25 cellular contexts compared by ENCODE assay signal in genomic region chr12:27076930-27077329, GRCh38. TPM values are rescaled to one million over a fixed set of nuclear protein-coding genes. Genes with fewer than 3 reads are reported as not detected.
A peak's percentile ranks its signal among the peaks of the same experiment; 100 is the strongest.
DNase-seq lines count a peak whose midpoint lies in the region; ATAC-seq and TF ChIP-seq lines count a peak whose summit lies in the region.
"Had no signal": no experiment of that assay in that cellular context is flagged by ENCODE, and none has a peak within 500 bp of the region (broad histone marks: within the 10 kb centered on the region; RNA-seq: fewer than 3 reads in every experiment).

No MANE protein-coding gene starts in this region.

- peaks cover 16% of the 10 kb centered on the region for H3K36me3 Mint-ChIP-seq in mesothelial cell of epicardium

- H3K4me2 ChIP-seq in MM.1S (ENCODE audit: low read depth, low read length) = peak overlapping the region; percentile 26

- peak overlapping the region; percentile 40 for H3K27ac Mint-ChIP-seq in mesothelial cell of epicardium
- H3K27ac Mint-ChIP-seq: activated CD8-positive, alpha-beta memory T cell treated with anti-CD3 and anti-CD28 coated beads, Interleukin-2, amount 10 ng/mL, durations not matched to agents 7 days and 5 days; activated naive CD8-positive, alpha-beta T cell treated with anti-CD3 and anti-CD28 coated beads, Interleukin-2, amount 10 ng/mL, durations not matched to agents 7 days and 5 days; activated T-helper 2 cell treated with anti-CD3 and anti-CD28 coated beads, Interferon-gamma antibody, Interleukin-2, Interleukin-4, amounts not matched to agents 10 μg/mL and 5 μg/mL and 100 μg/mL, durations not matched to agents 14 hours and 24 hours and 36 hours; B cell; dendritic cell treated with granulocyte-macrophage colony-stimulating factor and Interleukin-4, amounts not matched to agents 40 ng/mL and 50 ng/mL, for 4 days; stimulated activated naive CD8-positive, alpha-beta T cell treated with anti-CD3 and anti-CD28 coated beads, Interleukin-15, amount 100 ng/mL, for 72 hours had no signal

- H3K9ac ChIP-seq in MM.1S (ENCODE audit: low read length) = no peak overlapping the region

- in situ Hi-C loops in T47D (cut with HindIII; ENCODE audit: low pct_unique_long_range_greater_than_20kb, low sequenced_read_pairs) = no loop called here

- H2AFZ ChIP-seq in MM.1S (ENCODE audit: low read length) = no peak overlapping the region

- H3K27me3 ChIP-seq in MM.1S (replicated peaks; ENCODE audit: insufficient read depth, low read length) = no peaks in the 10 kb centered on the region
- H3K27me3 ChIP-seq: upper lobe of left lung had no signal

- no peaks in the 10 kb centered on the region for H3K9me2 ChIP-seq in MM.1S (replicated peaks; ENCODE audit: insufficient read depth, low read length)

- no peak overlapping the region for H3K4me3 ChIP-seq in MM.1S (ENCODE audit: low read length)
- H3K4me3 ChIP-seq: HAP-1, K562, skin epidermis, upper lobe of left lung had no signal

- no peak overlapping the region for H3K27ac ChIP-seq in MM.1S (ENCODE audit: low read length)
- H3K27ac ChIP-seq: skin epidermis, upper lobe of left lung had no signal

- DNase-seq in H4 (ENCODE audit: low spot score) (peak; percentile 7), MM.1S (no peak), T47D (ENCODE audit: low read depth in 1 of 2, low spot score in 1 of 2) (peak; percentile 11 to 60), mesothelial cell of epicardium (ENCODE audit: low spot score in 2 of 2, unreplicated experiment in 2 of 2) (no peak), hypothalamus (lab: John Stamatoyannopoulos, UW) (no peak), NCI-H146 treated with DMSO at 0.1 percent for 48 hours (lab: John Stamatoyannopoulos, UW; ENCODE audit: unreplicated experiment) (no peak)
- DNase-seq: activated CD4-positive, alpha-beta T cell treated with anti-CD3 and anti-CD28 coated beads for 4 hours; activated CD8-positive, alpha-beta memory T cell treated with anti-CD3 and anti-CD28 coated beads, Interleukin-2, amount 10 ng/mL, durations not matched to agents 7 days and 5 days; activated naive CD8-positive, alpha-beta T cell treated with anti-CD3 and anti-CD28 coated beads, Interleukin-2, amount 10 ng/mL, durations not matched to agents 7 days and 5 days; left cardiac atrium; NCI-H1417; NCI-H774; stimulated activated CD4-positive, alpha-beta T cell treated with anti-CD3 and anti-CD28 coated beads, Interleukin-2, amount 100 ng/mL, for 48 hours; stimulated activated naive CD8-positive, alpha-beta T cell treated with anti-CD3 and anti-CD28 coated beads, Interleukin-15, amount 100 ng/mL, for 72 hours; upper lobe of left lung had no signal

- H3K4me3 Mint-ChIP-seq in mesothelial cell of epicardium = no peak overlapping the region
- H3K4me3 Mint-ChIP-seq: activated CD8-positive, alpha-beta memory T cell treated with anti-CD3 and anti-CD28 coated beads, Interleukin-2, amount 10 ng/mL, durations not matched to agents 7 days and 5 days; B cell; dendritic cell treated with granulocyte-macrophage colony-stimulating factor and Interleukin-4, amounts not matched to agents 40 ng/mL and 50 ng/mL, for 4 days; neural crest cell; stimulated activated naive CD8-positive, alpha-beta T cell treated with anti-CD3 and anti-CD28 coated beads, Interleukin-15, amount 100 ng/mL, for 72 hours had no signal

- no peaks in the 10 kb centered on the region for H3K79me2 ChIP-seq in MM.1S (ENCODE audit: low read length)

- H4K20me1 ChIP-seq in MM.1S (ENCODE audit: insufficient read depth, low read length) = no peaks in the 10 kb centered on the region

- peaks cover 11% of the 10 kb centered on the region; the same call in 1 of the 2 replicates for H3K4me1 ChIP-seq in MM.1S (ENCODE audit: low read length)

- H3K36me3 ChIP-seq in MM.1S (replicated peaks; ENCODE audit: insufficient read depth, low read length) = no peaks in the 10 kb centered on the region
- H3K36me3 ChIP-seq: HAP-1, upper lobe of left lung had no signal

- no peak for ATAC-seq in GM19351 (IDR thresholded peaks at IDR 0.05; ENCODE audit: unreplicated experiment)
- ATAC-seq: activated CD8-positive, alpha-beta memory T cell treated with anti-CD3 and anti-CD28 coated beads, Interleukin-2, amount 10 ng/mL, durations not matched to agents 7 days and 5 days; K562; left cardiac atrium; stimulated activated naive CD8-positive, alpha-beta T cell treated with anti-CD3 and anti-CD28 coated beads, Interleukin-15, amount 100 ng/mL, for 72 hours had no signal

- H3K9me3 ChIP-seq in MM.1S (replicated peaks; ENCODE audit: insufficient read depth, low read length) = no peaks in the 10 kb centered on the region
- H3K9me3 ChIP-seq: HAP-1, upper lobe of left lung had no signal

- H3K4me1 Mint-ChIP-seq in mesothelial cell of epicardium = peaks cover 16% of the 10 kb centered on the region
- H3K4me1 Mint-ChIP-seq: neural crest cell had no signal

- no peak for TF ChIP-seq CTCF in MM.1S (IDR thresholded peaks at IDR 0.05; ENCODE audit: low read length)
- no peak for TF ChIP-seq CTCF in mesothelial cell of epicardium (IDR thresholded peaks at IDR 0.05; ENCODE audit: unreplicated experiment)

- no peaks in the 10 kb centered on the region for H3F3A ChIP-seq in MM.1S (ENCODE audit: insufficient read depth, low read length)

- peaks cover 24% of the 10 kb centered on the region for H3K9me3 Mint-ChIP-seq in mesothelial cell of epicardium

- no peaks in the 10 kb centered on the region for H3K27me3 Mint-ChIP-seq in mesothelial cell of epicardium (ENCODE audit: low read depth)
- H3K27me3 Mint-ChIP-seq: activated CD8-positive, alpha-beta memory T cell treated with anti-CD3 and anti-CD28 coated beads, Interleukin-2, amount 10 ng/mL, durations not matched to agents 7 days and 5 days; activated naive CD8-positive, alpha-beta T cell treated with anti-CD3 and anti-CD28 coated beads, Interleukin-2, amount 10 ng/mL, durations not matched to agents 7 days and 5 days; B cell; dendritic cell treated with granulocyte-macrophage colony-stimulating factor and Interleukin-4, amounts not matched to agents 40 ng/mL and 50 ng/mL, for 4 days; stimulated activated naive CD8-positive, alpha-beta T cell treated with anti-CD3 and anti-CD28 coated beads, Interleukin-15, amount 100 ng/mL, for 72 hours had no signal

RNA-seq across cellular contexts. Expression of gene C12orf71, which starts 5.4 kb away (rescaled TPM):
- total RNA-seq in H4 (2014; rRNA removed; shearing (Covaris generic)) = not detected in 2 replicates
- not detected in 3 replicates for total RNA-seq in mesothelial cell of epicardium
- total RNA-seq: activated CD8-positive, alpha-beta memory T cell treated with anti-CD3 and anti-CD28 coated beads, Interleukin-2, amount 10 ng/mL, durations not matched to agents 7 days and 5 days; activated naive CD8-positive, alpha-beta T cell treated with anti-CD3 and anti-CD28 coated beads, Interleukin-2, amount 10 ng/mL, durations not matched to agents 7 days and 5 days; activated T-helper 2 cell treated with anti-CD3 and anti-CD28 coated beads, Interferon-gamma antibody, Interleukin-2, Interleukin-4, amounts not matched to agents 10 μg/mL and 5 μg/mL and 100 μg/mL, durations not matched to agents 14 hours and 24 hours and 36 hours; B cell; K562; left cardiac atrium; mononuclear cell; neural crest cell; posterior vena cava; upper lobe of left lung had no signal

RNA-seq across cellular contexts. Expression of gene MED21, which starts 54.6 kb away (rescaled TPM):
- total RNA-seq in H4 (2014; rRNA removed; shearing (Covaris generic)) = 79.5 and 83.3 TPM in 2 replicates
- 52.3 to 55.1 TPM (median 52.4 TPM) in 3 replicates for total RNA-seq in mesothelial cell of epicardium

Comparison
In these comparisons a context has a peak if more than half of its experiments do, and no peak if none do; other contexts are left out.
1. DNase-seq: peak in H4 (single experiment) and T47D (2 of 2); none in MM.1S (single experiment), mesothelial cell of epicardium (0 of 2), hypothalamus (0 of 51) and NCI-H146 treated with DMSO at 0.1 percent for 48 hours (single experiment).